In genomic region chrX:49039598-49040375, GRCh38 we compare ENCODE assay signal across 8 cellular contexts. TPM values are rescaled to one million over a fixed set of nuclear protein-coding genes. Genes with fewer than 3 reads are reported as not detected.
DNase-seq lines count a peak whose midpoint lies in the region; ATAC-seq, FAIRE-seq and TF ChIP-seq lines count a peak whose summit lies in the region.

No MANE protein-coding gene starts in this region.

- H2AFZ ChIP-seq in neural progenitor cell (replicated peaks), result no peak overlapping the region

- H3K36me3 Mint-ChIP-seq in neural progenitor cell, result peaks cover 10% of the 10 kb centered on the region

- peaks cover 3% of the 10 kb centered on the region for H3K4me1 ChIP-seq in neural progenitor cell
- peaks cover 6 to 19% of the 10 kb centered on the region in 2 donors for H3K4me1 ChIP-seq in thoracic aorta (ENCODE audit: control insufficient read depth in 1 of 2, low read depth in 2 of 2)

- H3K36me3 ChIP-seq in neural progenitor cell, result no peaks in the 10 kb centered on the region
- H3K36me3 ChIP-seq in thoracic aorta, result peaks cover 22% of the 10 kb centered on the region

- TF ChIP-seq CTCF in AG10803 (conservative IDR thresholded peaks at IDR 0.05; ENCODE audit: low read length) (peak; percentile 33), neural progenitor cell (IDR thresholded peaks at IDR 0.05) (no peak), thoracic aorta (IDR thresholded peaks at IDR 0.05) (no peak)

- peaks cover 5% of the 10 kb centered on the region for H4K20me1 ChIP-seq in neural progenitor cell (ENCODE audit: low read depth)

- H3K4me2 ChIP-seq in neural progenitor cell, result peak overlapping the region; percentile 77

- peaks cover 45% of the 10 kb centered on the region for H3K4me1 Mint-ChIP-seq in neural progenitor cell

- DNase-seq in AG10803 (ENCODE audit: low read depth) (peak; percentile 92), HEK293T (ENCODE audit: extremely low spot score) (peak; percentile 59), RCC 7860 (ENCODE audit: low spot score) (peak; percentile 84), frontal cortex (ENCODE audit: low spot score in 2 of 2) (peak; percentile 54), neural progenitor cell (ENCODE audit: low spot score) (peak; percentile 92), thoracic aorta (ENCODE audit: low spot score) (peak; percentile 42)
- DNase-seq in activated effector memory CD4-positive, alpha-beta T cell treated with Interleukin-2 at 50 U/mL for 16 hours, result peak; percentile 20

- peak; percentile 92 for FAIRE-seq in RCC 7860 (lab: Jason Lieb, UNC)
- FAIRE-seq in frontal cortex (lab: Jason Lieb, UNC), result no peak

- POLR2A ChIA-PET in HEK293T (lab: Yijun Ruan, JAX), result interaction anchor here (1.5 to 1.6 kb wide), 2 partner anchors 38 to 81 kb away, joined by 4 to 5 read pairs; partner anchors contain the start of gene GRIPAP1

- no peak overlapping the region for H3K9ac ChIP-seq in neural progenitor cell

- H3K4me3 ChIP-seq in AG10803 (ENCODE audit: low read length), result peak overlapping the region; percentile 82
- peak overlapping the region; percentile 78 for H3K4me3 ChIP-seq in neural progenitor cell
- H3K4me3 ChIP-seq in thoracic aorta, result peak overlapping the region; percentile 91

- CTCF ChIA-PET in HEK293T (lab: Yijun Ruan, JAX), result interaction anchor here (0.6 kb wide), 1 partner anchor 28 kb away, joined by 9 read pairs; no protein-coding TSS in a partner anchor

- H3K27ac Mint-ChIP-seq in neural progenitor cell, result peak overlapping the region; percentile 42

- peaks cover 18% of the 10 kb centered on the region for H3F3A ChIP-seq in neural progenitor cell (ENCODE audit: low read depth)

- H3K79me2 ChIP-seq in neural progenitor cell (ENCODE audit: low read depth), result peaks cover 35% of the 10 kb centered on the region

- peak overlapping the region; percentile 94 for H3K4me3 Mint-ChIP-seq in neural progenitor cell

- H3K27ac ChIP-seq in neural progenitor cell, result peak overlapping the region; percentile 10
- H3K27ac ChIP-seq in thoracic aorta, result peak overlapping the region; percentile 53 to 99

- H3K9me3 ChIP-seq in neural progenitor cell (ENCODE audit: low read depth) (no peaks in the 10 kb centered on the region), thoracic aorta (no peaks in the 10 kb centered on the region)

- H3K27me3 Mint-ChIP-seq in neural progenitor cell (ENCODE audit: insufficient read depth, low read depth), result peaks cover 9% of the 10 kb centered on the region

- H3K27me3 ChIP-seq in neural progenitor cell, result no peaks in the 10 kb centered on the region
- H3K27me3 ChIP-seq in thoracic aorta (replicated peaks; ENCODE audit: insufficient read depth), result no peaks in the 10 kb centered on the region

- peaks cover 27% of the 10 kb centered on the region for H3K9me3 Mint-ChIP-seq in neural progenitor cell

- ATAC-seq in thoracic aorta (ENCODE audit: insufficient number of reproducible peaks, low FRiP score, low read depth), result peak; percentile 21
- ATAC-seq in HG03175 (IDR thresholded peaks at IDR 0.05; ENCODE audit: unreplicated experiment), result no peak

TF ChIP-seq in HEK293T, 16 proteins besides CTCF, POLR2A, EP300 and RAD21:
- TF ChIP-seq SUZ12 (IDR thresholded peaks at IDR 0.05), result no peak
- no peak for TF ChIP-seq PKNOX1 (IDR thresholded peaks at IDR 0.05)
- no peak for TF ChIP-seq ZNF384 (IDR thresholded peaks at IDR 0.05)
- TF ChIP-seq L3MBTL2 (conservative IDR thresholded peaks at IDR 0.05), result no peak
- no peak for TF ChIP-seq TARDBP (IDR thresholded peaks at IDR 0.05)
- no peak for TF ChIP-seq FOXM1 (IDR thresholded peaks at IDR 0.05; ENCODE audit: borderline replicate concordance)
- no peak for TF ChIP-seq LEF1 (IDR thresholded peaks at IDR 0.05; ENCODE audit: borderline replicate concordance)
- TF ChIP-seq ELF4 (IDR thresholded peaks at IDR 0.05), result no peak
- TF ChIP-seq BHLHE40 (IDR thresholded peaks at IDR 0.05; ENCODE audit: borderline replicate concordance), result no peak
- no peak for TF ChIP-seq NFRKB (IDR thresholded peaks at IDR 0.05)
- TF ChIP-seq SP1 (IDR thresholded peaks at IDR 0.05), result no peak
- no peak for TF ChIP-seq CTBP1 (IDR thresholded peaks at IDR 0.05; ENCODE audit: borderline replicate concordance)
- no peak for TF ChIP-seq HDGF (IDR thresholded peaks at IDR 0.05; ENCODE audit: borderline replicate concordance)
- TF ChIP-seq FOXA1 (IDR thresholded peaks at IDR 0.05), result no peak
- TF ChIP-seq ARNT (IDR thresholded peaks at IDR 0.05), result no peak
- no peak for TF ChIP-seq FOXK2 (IDR thresholded peaks at IDR 0.05)

RNA-seq across cellular contexts. Expression of gene TFE3, which starts 3.4 kb away (rescaled TPM):
- 8.6 TPM for total RNA-seq in frontal cortex
- total RNA-seq in neural progenitor cell (ENCODE audit: low replicate concordance), result 7.9 and 25.6 TPM in 2 replicates
- 100 to 1,000 TPM in 1 of 2 donors, 10 to 100 TPM in 1; 83.8 to 106 TPM for total RNA-seq in thoracic aorta

RNA-seq across cellular contexts. Expression of gene CCDC120, which starts 19.0 kb away (rescaled TPM):
- total RNA-seq in frontal cortex, result 1.6 TPM
- total RNA-seq in neural progenitor cell (ENCODE audit: low replicate concordance), result 1.1 and 3.1 TPM in 2 replicates
- 1 to 10 TPM; 3.6 to 5.6 TPM for total RNA-seq in thoracic aorta

RNA-seq across cellular contexts. Expression of gene PRAF2, which starts 34.0 kb away (rescaled TPM):
- total RNA-seq in frontal cortex (6.1 TPM), neural progenitor cell (ENCODE audit: low replicate concordance) (0.30 and 11.0 TPM in 2 replicates), thoracic aorta (10 to 100 TPM; 24.0 to 25.7 TPM)

RNA-seq across cellular contexts. Expression of gene GRIPAP1, which starts 37.7 kb away (rescaled TPM):
- 35.1 TPM for total RNA-seq in frontal cortex
- total RNA-seq in neural progenitor cell (ENCODE audit: low replicate concordance), result 30.1 and 38.9 TPM in 2 replicates
- total RNA-seq in thoracic aorta, result 10 to 100 TPM; 29.8 to 36.6 TPM

RNA-seq across cellular contexts. Expression of gene WDR45, which starts 39.9 kb away (rescaled TPM):
- 24.5 TPM for total RNA-seq in frontal cortex
- total RNA-seq in neural progenitor cell (ENCODE audit: low replicate concordance), result 19.7 and 22.2 TPM in 2 replicates
- 100 to 1,000 TPM in 1 of 2 donors, 10 to 100 TPM in 1; 90.2 to 108 TPM for total RNA-seq in thoracic aorta

Comparison
In these comparisons a context has a peak if more than half of its experiments do, and no peak if none do; other contexts are left out.
1. DNase-seq: peak in every context shown above with its lines; median percentile 92 in AG10803; 92 in neural progenitor cell; 84 in RCC 7860; 59 in HEK293T; 54 in frontal cortex; 42 in thoracic aorta; 20 in activated effector memory CD4-positive, alpha-beta T cell treated with Interleukin-2 at 50 U/mL for 16 hours.